In the genomic region with DNA sequence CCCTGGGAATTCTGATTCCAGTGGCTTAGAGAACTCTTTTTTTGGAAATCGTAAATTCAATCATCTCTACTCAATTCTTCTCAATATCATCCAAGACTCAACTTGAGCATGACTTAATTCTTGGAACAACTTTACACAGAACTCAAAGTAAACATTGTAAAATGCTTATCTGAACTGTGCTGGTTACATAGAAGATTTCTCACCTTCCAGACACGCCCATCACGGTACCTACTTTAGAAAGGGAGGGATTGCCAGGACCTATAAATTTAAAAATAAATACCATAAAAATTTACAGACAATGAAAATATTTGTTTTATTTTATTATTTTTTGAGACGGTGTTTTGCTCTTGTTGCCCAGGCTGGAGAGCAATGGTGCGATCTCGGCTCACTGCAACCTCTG, we compare ENCODE assay signal across 20 cellular contexts. TPM values are rescaled to one million over a fixed set of nuclear protein-coding genes. Genes with fewer than 3 reads are reported as not detected.
DNase-seq lines count a peak whose midpoint lies in the region; ATAC-seq and TF ChIP-seq lines count a peak whose summit lies in the region.
"Had no signal": no experiment of that assay in that cellular context is flagged by ENCODE, and none has a peak within 500 bp of the region (broad histone marks: within the 10 kb centered on the region; RNA-seq: fewer than 3 reads in every experiment).

No MANE protein-coding gene starts in this region.

- peak overlapping the region; percentile 72 for H3K27ac Mint-ChIP-seq in Caco-2 (ENCODE audit: unreplicated experiment)
- H3K27ac Mint-ChIP-seq in stimulated activated effector memory CD8-positive, alpha-beta T cell treated with anti-CD3 and anti-CD28 coated beads, Interleukin-12 subunit alpha, Interleukin-12 subunit beta, amount 100 ng/mL, for 72 hours, result peak overlapping the region; percentile 50

- TF ChIP-seq CTCF in Caco-2 (IDR thresholded peaks at IDR 0.05; ENCODE audit: insufficient read depth in 1 of 2, low read depth in 1 of 2, low read length in 1 of 2, severe bottlenecking in 1 of 2, unreplicated experiment in 1 of 2), result no peak
- no peak for TF ChIP-seq CTCF in colonic mucosa (IDR thresholded peaks at IDR 0.05)

- no peak overlapping the region for H3K27ac ChIP-seq in colonic mucosa
- H3K27ac ChIP-seq: 22Rv1, A549, C4-2B had no signal

- H3K4me3 ChIP-seq in Caco-2 (ENCODE audit: low read depth, low read length) (no peak overlapping the region), colonic mucosa (no peak overlapping the region)
- H3K4me3 ChIP-seq: A549, GM23338, K562 had no signal

- POLR2A ChIA-PET in Caco-2 (lab: Charles Lee), result no interaction called here

- DNase-seq in Caco-2 (peak in 1 of 2 experiments; percentile 37), colonic mucosa (peak; percentile 40), left colon (no peak), CD1c-positive myeloid dendritic cell (ENCODE audit: extremely low spot score) (no peak)
- DNase-seq in stimulated activated effector memory CD8-positive, alpha-beta T cell treated with anti-CD3 and anti-CD28 coated beads, Interleukin-12 subunit alpha, Interleukin-12 subunit beta, amount 100 ng/mL, for 72 hours (ENCODE audit: low spot score in 2 of 2), result no peak
- DNase-seq in activated CD4-positive, alpha-beta T cell treated with anti-CD3 and anti-CD28 coated beads for 4 hours, result no peak
- DNase-seq: AML-193; Calu3; CD4-positive, alpha-beta memory T cell; DMS79 treated with DMSO at 0.1 percent for 48 hours; GF-D8; H7; IMR-90 had no signal

- H3K9me3 ChIP-seq in Caco-2 (no peaks in the 10 kb centered on the region), colonic mucosa (no peaks in the 10 kb centered on the region)

- H3K9me3 Mint-ChIP-seq in Caco-2 (ENCODE audit: unreplicated experiment), result no peaks in the 10 kb centered on the region
- no peaks in the 10 kb centered on the region for H3K9me3 Mint-ChIP-seq in stimulated activated effector memory CD8-positive, alpha-beta T cell treated with anti-CD3 and anti-CD28 coated beads, Interleukin-12 subunit alpha, Interleukin-12 subunit beta, amount 100 ng/mL, for 72 hours
- H3K9me3 Mint-ChIP-seq: CD4-positive, alpha-beta memory T cell; GM23338 had no signal

- CTCF ChIA-PET in Caco-2 (lab: Charles Lee), result no interaction called here

- H3K27me3 ChIP-seq in Caco-2 (replicated peaks; ENCODE audit: control insufficient read depth, insufficient read depth, low read length) (no peaks in the 10 kb centered on the region), colonic mucosa (no peaks in the 10 kb centered on the region)

- intact Hi-C loops in Caco-2 (cut with micrococcal nuclease; ENCODE audit: unreplicated experiment) (loop anchor here (5.0 to 10.0 kb wide), 2 partner anchors 156 to 219 kb away; no protein-coding TSS in a partner anchor), colonic mucosa (cut with DNase I) (loop anchor here (5.0 kb wide), 2 partner anchors 154 to 219 kb away; no protein-coding TSS in a partner anchor), left colon (cut with DNase I, micrococcal nuclease) (loop anchor here in 1 of 2 donors (10.0 kb wide), 2 partner anchors 126 to 216 kb away; no protein-coding TSS in a partner anchor)

- no peak overlapping the region for H3K9ac ChIP-seq in colonic mucosa (ENCODE audit: low read depth in 2 of 2, low read length in 2 of 2)

- H3K4me1 ChIP-seq in Caco-2 (peaks cover 16% of the 10 kb centered on the region), colonic mucosa (no peaks in the 10 kb centered on the region)
- H3K4me1 ChIP-seq: A549 had no signal

- peaks cover 71% of the 10 kb centered on the region for H3K36me3 Mint-ChIP-seq in Caco-2 (ENCODE audit: insufficient read depth, unreplicated experiment)
- H3K36me3 Mint-ChIP-seq in stimulated activated effector memory CD8-positive, alpha-beta T cell treated with anti-CD3 and anti-CD28 coated beads, Interleukin-12 subunit alpha, Interleukin-12 subunit beta, amount 100 ng/mL, for 72 hours, result peaks cover 50% of the 10 kb centered on the region

- BruUV-seq in Caco-2 (replicated peaks; lab: Mats Ljungman, UMichigan), result no TSS peak

- H3K4me1 Mint-ChIP-seq in Caco-2 (ENCODE audit: low read depth, unreplicated experiment), result peaks cover 10% of the 10 kb centered on the region
- H3K4me1 Mint-ChIP-seq in stimulated activated effector memory CD8-positive, alpha-beta T cell treated with anti-CD3 and anti-CD28 coated beads, Interleukin-12 subunit alpha, Interleukin-12 subunit beta, amount 100 ng/mL, for 72 hours, result peaks cover 1% of the 10 kb centered on the region
- H3K4me1 Mint-ChIP-seq: CD4-positive, alpha-beta memory T cell had no signal

- H3K27me3 Mint-ChIP-seq in Caco-2 (ENCODE audit: insufficient read depth, unreplicated experiment), result no peaks in the 10 kb centered on the region
- H3K27me3 Mint-ChIP-seq: CD4-positive, alpha-beta memory T cell had no signal

- ATAC-seq in left colon, result peak; percentile 90
- ATAC-seq in stimulated activated effector memory CD8-positive, alpha-beta T cell treated with anti-CD3 and anti-CD28 coated beads, Interleukin-12 subunit alpha, Interleukin-12 subunit beta, amount 100 ng/mL, for 72 hours, result no peak
- ATAC-seq in esophagus mucosa, result no peak
- ATAC-seq: A549, GM23338, HCT116, K562 had no signal

- peaks cover 4% of the 10 kb centered on the region for H3K36me3 ChIP-seq in Caco-2 (ENCODE audit: control insufficient read depth, insufficient read depth, low read length)
- H3K36me3 ChIP-seq in colonic mucosa, result peaks cover 12% of the 10 kb centered on the region

- H3K4me3 Mint-ChIP-seq in Caco-2 (ENCODE audit: unreplicated experiment), result no peak overlapping the region
- no peak overlapping the region for H3K4me3 Mint-ChIP-seq in stimulated activated effector memory CD8-positive, alpha-beta T cell treated with anti-CD3 and anti-CD28 coated beads, Interleukin-12 subunit alpha, Interleukin-12 subunit beta, amount 100 ng/mL, for 72 hours
- H3K4me3 Mint-ChIP-seq: CD4-positive, alpha-beta memory T cell; GM23338 had no signal

RNA-seq across cellular contexts. Expression of a gene that starts 26.5 kb away (rescaled TPM):
- 64.7 and 72.3 TPM in 2 replicates for total RNA-seq in Caco-2 (2022)
- total RNA-seq in colonic mucosa, result 10 to 100 TPM; 45.0 to 83.0 TPM
- total RNA-seq in left colon, result 10 to 100 TPM; 64.5 to 88.0 TPM
- 29.8 TPM for total RNA-seq in esophagus mucosa

RNA-seq across cellular contexts. Expression of a gene that starts 35.1 kb away (rescaled TPM):
- 50.9 and 55.6 TPM in 2 replicates for total RNA-seq in Caco-2 (2022)
- total RNA-seq in colonic mucosa, result 10 to 100 TPM; 35.1 to 52.3 TPM
- 10 to 100 TPM; 57.5 to 79.8 TPM for total RNA-seq in left colon
- total RNA-seq in esophagus mucosa, result 16.9 TPM
